34 cellular contexts compared by ENCODE assay signal in genomic region chr5:35842856-35843255, GRCh38.
"Had no signal": no experiment of that assay in that cellular context is flagged by ENCODE, and none has a peak within 500 bp of the region (broad histone marks: within the 10 kb centered on the region; RNA-seq: fewer than 3 reads in every experiment).

No MANE protein-coding gene starts in this region.

- H3K27me3 ChIP-seq: adrenal gland, body of pancreas, esophagus muscularis mucosa, foreskin keratinocyte, gastroesophageal sphincter, heart right ventricle had no signal

- H3K27me3 Mint-ChIP-seq: activated CD4-positive, alpha-beta memory T cell treated with anti-CD3 and anti-CD28 coated beads for 36 hours; activated CD4-positive, alpha-beta T cell treated with anti-CD3 and anti-CD28 coated beads for 36 hours; activated CD4-positive, alpha-beta T cell treated with anti-CD3 and anti-CD28 coated beads, Interleukin-2, amount 10 ng/mL, durations not matched to agents 24 days and 14 days; activated CD8-positive, alpha-beta memory T cell treated with anti-CD3 and anti-CD28 coated beads, Interleukin-2, amount 10 ng/mL, durations not matched to agents 7 days and 5 days; activated naive CD4-positive, alpha-beta T cell treated with anti-CD3 and anti-CD28 coated beads, Interleukin-2, amount 10 ng/mL, durations not matched to agents 7 days and 5 days; activated naive CD8-positive, alpha-beta T cell treated with anti-CD3 and anti-CD28 coated beads for 36 hours; activated naive CD8-positive, alpha-beta T cell treated with anti-CD3 and anti-CD28 coated beads, Interleukin-2, amount 50 U/mL, for 24 hours; effector memory CD8-positive, alpha-beta T cell; T-helper 17 cell had no signal

- H3K4me3 Mint-ChIP-seq: activated CD4-positive, alpha-beta memory T cell treated with anti-CD3 and anti-CD28 coated beads for 36 hours; activated CD4-positive, alpha-beta T cell treated with anti-CD3 and anti-CD28 coated beads for 36 hours; activated CD4-positive, alpha-beta T cell treated with anti-CD3 and anti-CD28 coated beads, Interleukin-2, amount 10 ng/mL, durations not matched to agents 24 days and 14 days; activated CD8-positive, alpha-beta memory T cell treated with anti-CD3 and anti-CD28 coated beads, Interleukin-2, amount 10 ng/mL, durations not matched to agents 7 days and 5 days; activated CD8-positive, alpha-beta T cell treated with anti-CD3 and anti-CD28 coated beads, Interleukin-2, amount 10 ng/mL, durations not matched to agents 7 days and 5 days; activated naive CD4-positive, alpha-beta T cell treated with anti-CD3 and anti-CD28 coated beads, Interleukin-2, amount 10 ng/mL, durations not matched to agents 7 days and 5 days; activated naive CD8-positive, alpha-beta T cell treated with anti-CD3 and anti-CD28 coated beads for 36 hours; activated naive CD8-positive, alpha-beta T cell treated with anti-CD3 and anti-CD28 coated beads, Interleukin-2, amount 50 U/mL, for 24 hours; activated T-helper 1 cell treated with anti-CD3 and anti-CD28 coated beads, Interleukin-12 subunit alpha, Interleukin-12 subunit beta, Interleukin-2, Interleukin-4 antibody, amounts not matched to agents 30 ng/mL and 10 ng/mL and 1 ng/mL, durations not matched to agents 14 hours and 24 hours and 36 hours; effector memory CD8-positive, alpha-beta T cell; T-helper 17 cell; T-helper 2 cell treated with Interferon-gamma antibody and Interleukin-4, amounts not matched to agents 5 μg/mL and 100 μg/mL, for 36 hours had no signal

- H3K27ac ChIP-seq: adrenal gland, body of pancreas, esophagus muscularis mucosa, foreskin keratinocyte, gastroesophageal sphincter, heart right ventricle had no signal

- H3K4me3 ChIP-seq: adrenal gland, body of pancreas, esophagus muscularis mucosa, gastroesophageal sphincter, heart right ventricle had no signal

- H3K27ac Mint-ChIP-seq: activated CD4-positive, alpha-beta memory T cell treated with anti-CD3 and anti-CD28 coated beads for 36 hours; activated CD4-positive, alpha-beta T cell treated with anti-CD3 and anti-CD28 coated beads for 36 hours; activated CD4-positive, alpha-beta T cell treated with anti-CD3 and anti-CD28 coated beads, Interleukin-2, amount 10 ng/mL, durations not matched to agents 24 days and 14 days; activated CD8-positive, alpha-beta memory T cell treated with anti-CD3 and anti-CD28 coated beads, Interleukin-2, amount 10 ng/mL, durations not matched to agents 7 days and 5 days; activated CD8-positive, alpha-beta T cell treated with anti-CD3 and anti-CD28 coated beads, Interleukin-2, amount 10 ng/mL, durations not matched to agents 7 days and 5 days; activated naive CD4-positive, alpha-beta T cell treated with anti-CD3 and anti-CD28 coated beads, Interleukin-2, amount 10 ng/mL, durations not matched to agents 7 days and 5 days; activated naive CD8-positive, alpha-beta T cell treated with anti-CD3 and anti-CD28 coated beads for 36 hours; activated naive CD8-positive, alpha-beta T cell treated with anti-CD3 and anti-CD28 coated beads, Interleukin-2, amount 50 U/mL, for 24 hours; activated T-helper 1 cell treated with anti-CD3 and anti-CD28 coated beads, Interleukin-12 subunit alpha, Interleukin-12 subunit beta, Interleukin-2, Interleukin-4 antibody, amounts not matched to agents 30 ng/mL and 10 ng/mL and 1 ng/mL, durations not matched to agents 14 hours and 24 hours and 36 hours; effector memory CD8-positive, alpha-beta T cell; T-helper 17 cell; T-helper 2 cell treated with Interferon-gamma antibody and Interleukin-4, amounts not matched to agents 5 μg/mL and 100 μg/mL, for 36 hours had no signal

- H3K36me3 ChIP-seq: adrenal gland, esophagus muscularis mucosa, gastroesophageal sphincter, heart right ventricle had no signal

- H3K4me1 ChIP-seq: adrenal gland, body of pancreas, esophagus muscularis mucosa, foreskin keratinocyte, gastroesophageal sphincter, heart right ventricle had no signal

- FAIRE-seq: colon had no signal

- DNase-seq: activated CD4-positive, alpha-beta memory T cell treated with anti-CD3 and anti-CD28 coated beads for 36 hours; activated CD4-positive, alpha-beta T cell treated with anti-CD3 and anti-CD28 coated beads for 36 hours; activated CD4-positive, alpha-beta T cell treated with anti-CD3 and anti-CD28 coated beads, Interleukin-2, amount 10 ng/mL, durations not matched to agents 24 days and 14 days; activated CD4-positive, CD25-positive, alpha-beta regulatory T cell; activated CD4-positive, CD25-positive, alpha-beta regulatory T cell treated with anti-CD3 and anti-CD28 coated beads, Interleukin-2, amount 50 U/mL, for 72 hours; activated CD8-positive, alpha-beta memory T cell treated with anti-CD3 and anti-CD28 coated beads, Interleukin-2, amount 10 ng/mL, durations not matched to agents 7 days and 5 days; activated CD8-positive, alpha-beta memory T cell treated with anti-CD3 and anti-CD28 coated beads, Interleukin-2, amount 50 U/mL, for 4 hours; activated CD8-positive, alpha-beta T cell treated with anti-CD3 and anti-CD28 coated beads, Interleukin-2, amount 10 ng/mL, durations not matched to agents 7 days and 5 days; activated gamma-delta T cell; activated naive CD4-positive, alpha-beta T cell; activated naive CD4-positive, alpha-beta T cell treated with anti-CD3 and anti-CD28 coated beads, Interleukin-2, amount 10 ng/mL, durations not matched to agents 7 days and 5 days; activated naive CD8-positive, alpha-beta T cell treated with anti-CD3 and anti-CD28 coated beads for 36 hours; activated naive CD8-positive, alpha-beta T cell treated with anti-CD3 and anti-CD28 coated beads, Interleukin-2, amount 50 U/mL, for 24 hours; activated T-cell treated with anti-CD3 and anti-CD28 coated beads, Interleukin-2, amount 50 U/mL, for 1 hour; activated T-cell treated with anti-CD3 and anti-CD28 coated beads, Interleukin-2, amount 50 U/mL, for 48 hours; adrenal gland; amygdala; aorta; body of pancreas; caudate nucleus; cortex of kidney; dermis blood vessel endothelial cell; effector CD4-positive, alpha-beta T cell; effector memory CD8-positive, alpha-beta T cell; erythroblast; foreskin keratinocyte; heart right ventricle; T-helper 1 cell; T-helper 17 cell had no signal
